Comparison of ENCODE assay signal across 8 cellular contexts in genomic region chr14:64501326-64502171, GRCh38. TPM values are rescaled to one million over a fixed set of nuclear protein-coding genes. Genes with fewer than 3 reads are reported as not detected.
A peak's percentile ranks its signal among the peaks of the same experiment; 100 is the strongest.
DNase-seq lines count a peak whose midpoint lies in the region; ATAC-seq and TF ChIP-seq lines count a peak whose summit lies in the region.

No MANE protein-coding gene starts in this region.

- no peaks in the 10 kb centered on the region for H3K27me3 ChIP-seq in mononuclear cell (ENCODE audit: insufficient read depth, low read length)
- H3K27me3 ChIP-seq in aorta (ENCODE audit: control insufficient read depth in 1 of 2, insufficient read depth in 2 of 2, low read length in 1 of 2), result no peaks in the 10 kb centered on the region

- H3K9me3 ChIP-seq in mononuclear cell (ENCODE audit: low read depth, low read length) (no peaks in the 10 kb centered on the region), aorta (ENCODE audit: control insufficient read depth, low read length) (no peaks in the 10 kb centered on the region)

- TF ChIP-seq CTCF in RWPE1 (conservative IDR thresholded peaks at IDR 0.05; ENCODE audit: low read depth), result no peak
- TF ChIP-seq CTCF in coronary artery (IDR thresholded peaks at IDR 0.05), result no peak

- H3K4me1 Mint-ChIP-seq in activated naive CD4-positive, alpha-beta T cell treated with anti-CD3 and anti-CD28 coated beads, Interleukin-2, amount 10 ng/mL, durations not matched to agents 7 days and 5 days, result peaks cover 55% of the 10 kb centered on the region

- peaks cover 57% of the 10 kb centered on the region for H3K36me3 Mint-ChIP-seq in activated naive CD4-positive, alpha-beta T cell treated with anti-CD3 and anti-CD28 coated beads, Interleukin-2, amount 10 ng/mL, durations not matched to agents 7 days and 5 days

- peaks cover 49% of the 10 kb centered on the region for H3K4me1 ChIP-seq in mononuclear cell (ENCODE audit: insufficient read depth, low read length)
- no peaks in the 10 kb centered on the region for H3K4me1 ChIP-seq in aorta (ENCODE audit: control insufficient read depth in 1 of 2, insufficient read depth in 2 of 2, low read length in 2 of 2)

- peak overlapping the region; percentile 90 for H3K4me3 Mint-ChIP-seq in activated naive CD4-positive, alpha-beta T cell treated with anti-CD3 and anti-CD28 coated beads, Interleukin-2, amount 10 ng/mL, durations not matched to agents 7 days and 5 days

- peak overlapping the region; percentile 100 for H3K27ac Mint-ChIP-seq in activated naive CD4-positive, alpha-beta T cell treated with anti-CD3 and anti-CD28 coated beads, Interleukin-2, amount 10 ng/mL, durations not matched to agents 7 days and 5 days

- POLR2A ChIA-PET in RWPE1 (lab: Yijun Ruan, JAX; ENCODE audit: low non-redundant PET), result no interaction called here

- peak; percentile 13 for ATAC-seq in aorta (ENCODE audit: low FRiP score)
- no peak for ATAC-seq in esophagus mucosa
- ATAC-seq in GM19467 (IDR thresholded peaks at IDR 0.05; ENCODE audit: unreplicated experiment), result no peak

- peak; percentile 23 for DNase-seq in activated naive CD4-positive, alpha-beta T cell treated with anti-CD3 and anti-CD28 coated beads, Interleukin-2, amount 10 ng/mL, durations not matched to agents 7 days and 5 days
- no peak for DNase-seq in activated naive CD4-positive, alpha-beta T cell (lab: John Stamatoyannopoulos, UW)
- DNase-seq in RWPE1 (ENCODE audit: low spot score) (no peak), coronary artery (ENCODE audit: low spot score) (peak; percentile 85), aorta (peak in 1 of 2 donors; percentile 69)

- 50 to 51% methylated on average over 8 of the region's 8 CpGs for WGBS in aorta, 2 donors

- H3K4me3 ChIP-seq in coronary artery (peak overlapping the region; percentile 91), mononuclear cell (ENCODE audit: low read length) (peak overlapping the region; percentile 86), aorta (ENCODE audit: low read length in 2 of 2) (no peak overlapping the region)

- H3K27ac ChIP-seq in RWPE1 (peak overlapping the region; percentile 79), coronary artery (peak overlapping the region; percentile 99 to 100), aorta (ENCODE audit: low read depth in 1 of 2, low read length in 2 of 2) (peak overlapping the region; percentile 25 to 94)

- CTCF ChIA-PET in activated naive CD4-positive, alpha-beta T cell treated with anti-CD3 and anti-CD28 coated beads, Interleukin-2, amount 10 ng/mL, durations not matched to agents 7 days and 5 days (lab: Charles Lee), result interaction anchor here (0.6 to 2.8 kb wide), 6 partner anchors 10 to 157 kb away, joined by 3 to 15 read pairs (median 4); no protein-coding TSS in a partner anchor
- CTCF ChIA-PET in RWPE1 (lab: Yijun Ruan, JAX), result no interaction called here

- intact Hi-C loops in aorta (cut with DNase I), result loop anchor here in 1 of 2 donors (5.0 kb wide), 1 partner anchor 114 kb away; the partner anchor contains the start of gene MTHFD1

- peaks cover 4% of the 10 kb centered on the region for H3K27me3 Mint-ChIP-seq in activated naive CD4-positive, alpha-beta T cell treated with anti-CD3 and anti-CD28 coated beads, Interleukin-2, amount 10 ng/mL, durations not matched to agents 7 days and 5 days

- no peaks in the 10 kb centered on the region for H3K36me3 ChIP-seq in aorta (ENCODE audit: control insufficient read depth in 1 of 2, insufficient read depth in 2 of 2, low read length in 1 of 2)

- no peaks in the 10 kb centered on the region for H3K9me3 Mint-ChIP-seq in activated naive CD4-positive, alpha-beta T cell treated with anti-CD3 and anti-CD28 coated beads, Interleukin-2, amount 10 ng/mL, durations not matched to agents 7 days and 5 days

RNA-seq across cellular contexts. Expression of gene ZBTB25, which starts 2.1 kb away (rescaled TPM):
- total RNA-seq in mononuclear cell, result 30.3 TPM
- total RNA-seq in aorta, result 10 to 100 TPM; 17.2 to 25.4 TPM
- 1 to 10 TPM in 1 of 2 donors, under 1 TPM in 1; 0.38 to 7.2 TPM for polyA plus RNA-seq in aorta
- 5.9 TPM for total RNA-seq in esophagus mucosa

RNA-seq across cellular contexts. Expression of gene ZBTB1, which starts 3.0 kb away (rescaled TPM):
- 198 TPM for total RNA-seq in mononuclear cell
- 10 to 100 TPM; 33.8 to 63.8 TPM for total RNA-seq in aorta
- polyA plus RNA-seq in aorta, result 10 to 100 TPM; 14.0 to 20.9 TPM
- total RNA-seq in esophagus mucosa, result 16.5 TPM

RNA-seq across cellular contexts. Expression of gene AKAP5, which starts 36.2 kb away (rescaled TPM):
- total RNA-seq in mononuclear cell (2.3 TPM), aorta (1 to 10 TPM; 2.8 to 2.9 TPM), esophagus mucosa (0.16 TPM)
- 1 to 10 TPM; 1.1 to 1.4 TPM for polyA plus RNA-seq in aorta

RNA-seq across cellular contexts. Expression of gene HSPA2, which starts 39.0 kb away (rescaled TPM):
- total RNA-seq in mononuclear cell (2.7 TPM), aorta (10 to 100 TPM; 28.9 to 41.4 TPM), esophagus mucosa (14.0 TPM)
- polyA plus RNA-seq in aorta, result 10 to 100 TPM in 1 of 2 donors, 1 to 10 TPM in 1; 6.6 to 17.0 TPM

RNA-seq across cellular contexts. Expression of gene PPP1R36, which starts 48.2 kb away (rescaled TPM):
- 0.73 TPM for total RNA-seq in mononuclear cell
- 1 to 10 TPM in 1 of 2 donors, under 1 TPM in 1; 0.42 to 1.0 TPM for total RNA-seq in aorta
- polyA plus RNA-seq in aorta, result 1 to 10 TPM; 1.4 to 1.9 TPM
- total RNA-seq in esophagus mucosa, result 0.20 TPM

Comparison
In these comparisons a context has a peak if more than half of its experiments do, and no peak if none do; other contexts are left out.
1. DNase-seq: peak in activated naive CD4-positive, alpha-beta T cell treated with anti-CD3 and anti-CD28 coated beads, Interleukin-2, amount 10 ng/mL, durations not matched to agents 7 days and 5 days (single experiment) and coronary artery (single experiment); none in activated naive CD4-positive, alpha-beta T cell (0 of 4) and RWPE1 (single experiment).
2. H3K4me3 ChIP-seq: peak in coronary artery (single experiment) and mononuclear cell (single experiment); none in aorta (0 of 2).
3. Peak in every context shown above with its lines, with median percentiles within 50 percentile points of each other: H3K27ac ChIP-seq.